Comparison of ENCODE assay signal across 1 cellular context in the genomic region with DNA sequence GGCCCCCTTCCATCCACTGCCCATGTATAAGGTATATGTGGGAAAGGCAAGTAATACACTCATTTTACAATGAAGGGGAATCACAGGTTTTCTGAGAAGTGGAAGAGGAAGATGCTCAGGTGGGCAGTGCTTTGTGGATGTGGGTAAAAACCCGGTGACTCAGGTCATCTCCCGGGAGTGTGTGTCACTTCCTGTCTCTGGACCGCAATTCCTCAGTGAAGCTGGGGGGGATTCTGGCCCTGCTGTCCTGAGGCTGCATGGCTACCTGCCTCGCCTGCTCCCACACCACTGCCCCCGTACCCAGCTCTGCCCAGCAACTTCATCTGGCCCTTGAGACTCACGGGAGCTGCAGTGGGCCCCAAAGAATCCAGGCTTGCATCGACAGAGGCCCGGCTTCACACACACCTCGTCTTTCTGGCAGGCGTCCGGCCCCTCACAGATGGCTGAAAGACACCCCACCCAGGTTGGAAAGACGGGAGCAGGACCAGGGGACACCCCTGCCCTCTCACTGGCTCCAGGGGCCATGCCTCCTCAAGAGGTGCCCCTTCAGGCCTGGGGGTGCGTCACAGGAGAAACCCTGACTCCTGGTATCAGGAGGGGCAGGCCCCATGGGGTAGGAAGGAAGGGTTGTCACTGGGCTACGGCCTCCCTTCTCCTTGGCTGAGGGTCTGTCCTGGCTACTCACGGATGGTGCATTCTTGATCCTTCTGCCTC.
A peak's percentile ranks its signal among the peaks of the same experiment; 100 is the strongest.
TF ChIP-seq lines count a peak whose summit lies in the region.

No MANE protein-coding gene starts in this region.

TF ChIP-seq in K562, 482 proteins besides CTCF, POLR2A, EP300 and RAD21:
- TF ChIP-seq RBFOX2 (IDR thresholded peaks at IDR 0.05; ENCODE audit: low read depth, low read length) (peak; percentile 35; the same call in 1 of the 2 replicates), POLR2G (IDR thresholded peaks at IDR 0.05; ENCODE audit: low read depth, low read length) (peak; percentile 55), TAF15 (IDR thresholded peaks at IDR 0.05; ENCODE audit: low read depth, low read length) (no peak), NCOA4 (IDR thresholded peaks at IDR 0.05; ENCODE audit: partially characterized antibody) (no peak), ARID3A (IDR thresholded peaks at IDR 0.05; ENCODE audit: borderline replicate concordance, low read depth, low read length) (no peak)
TF ChIP-seq in K562: peak in this region for 2.
